Comparison of ENCODE assay signal across 8 cellular contexts in the genomic region with DNA sequence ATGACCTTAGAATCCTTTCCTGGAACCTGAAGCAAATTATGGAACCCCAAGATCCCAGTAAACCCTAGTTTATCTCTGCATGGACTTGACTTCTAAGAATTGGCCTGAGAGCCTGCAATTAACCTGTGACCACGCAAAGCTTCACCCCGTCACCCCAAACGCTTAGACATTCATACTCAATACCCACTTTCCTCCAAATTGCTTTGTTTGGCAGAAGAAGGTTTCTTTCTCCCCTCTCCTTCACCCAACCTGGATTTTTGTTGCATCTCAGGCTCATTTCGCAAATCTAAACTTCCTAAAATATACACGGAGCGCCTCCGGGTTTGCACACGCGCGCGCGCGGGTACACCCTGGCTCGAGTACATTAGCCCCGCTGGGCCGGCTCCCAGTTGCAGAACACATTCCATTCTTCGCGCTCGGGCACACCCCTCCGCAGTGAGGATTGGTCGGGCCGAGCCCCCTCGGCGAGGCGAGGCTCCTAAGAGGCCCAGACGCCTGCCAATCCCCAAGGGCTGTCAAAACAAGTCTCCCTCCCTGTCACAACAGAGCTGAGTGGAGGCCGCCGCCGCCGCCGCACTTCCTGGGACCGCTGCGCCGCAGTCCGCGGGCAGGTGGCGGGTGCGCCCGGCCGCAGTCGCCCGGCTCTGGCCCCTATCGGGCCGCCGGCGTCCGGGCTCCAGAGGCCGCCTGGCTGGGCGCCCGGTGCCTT. TPM values are rescaled to one million over a fixed set of nuclear protein-coding genes. Genes with fewer than 3 reads are reported as not detected.
DNase-seq lines count a peak whose midpoint lies in the region; ATAC-seq, FAIRE-seq and TF ChIP-seq lines count a peak whose summit lies in the region.

TSS of gene PLCL1 (plus strand) at position 545 of the 709 bp plus-strand sequence.

- DNase-seq in COLO668 (lab: John Stamatoyannopoulos, UW; ENCODE audit: unreplicated experiment) (peak; percentile 93), HTR-8/SVneo (ENCODE audit: insufficient read length, low spot score) (peak; percentile 88), activated T-cell treated with anti-CD3 and anti-CD28 coated beads for 24 hours (ENCODE audit: low read depth) (peak; percentile 83), endothelial cell of umbilical vein (ENCODE audit: low read depth, low spot score) (peak; percentile 94), midbrain (lab: John Stamatoyannopoulos, UW) (peak; percentile 97)
- peak; percentile 70 to 77 for DNase-seq in stimulated activated CD8-positive, alpha-beta memory T cell treated with anti-CD3 and anti-CD28 coated beads, Interleukin-15, amount 100 ng/mL, for 4 hours (ENCODE audit: low read depth in 2 of 2)

- H4K20me1 ChIP-seq in OCI-LY1 (ENCODE audit: insufficient read depth, low read length), result no peaks in the 10 kb centered on the region
- H4K20me1 ChIP-seq in endothelial cell of umbilical vein (replicated peaks; ENCODE audit: control insufficient read depth, extremely low read depth, insufficient read depth, low read length), result no peaks in the 10 kb centered on the region

- H3K36me3 ChIP-seq in OCI-LY1 (ENCODE audit: insufficient read depth, low read length) (no peaks in the 10 kb centered on the region), endothelial cell of umbilical vein (ENCODE audit: control insufficient read depth in 2 of 2, extremely low read depth in 1 of 2, insufficient read depth in 2 of 2, low read length in 2 of 2) (no peaks in the 10 kb centered on the region)

- H3K4me3 ChIP-seq in OCI-LY1 (ENCODE audit: low read depth, low read length, poor library complexity, severe bottlenecking), result peak within 1 kb of the TSS; percentile 59
- H3K4me3 ChIP-seq in endothelial cell of umbilical vein (replicated peaks in 1 of 3; ENCODE audit: insufficient read depth in 1 of 3, low read depth in 1 of 3, low read length in 3 of 3), result peak within 1 kb of the TSS; percentile 42 to 78 (median 47)

- H3K79me2 ChIP-seq in OCI-LY1 (ENCODE audit: insufficient read depth, low read length) (no peaks in the 10 kb centered on the region), endothelial cell of umbilical vein (ENCODE audit: control insufficient read depth, insufficient read depth, low read length) (no peaks in the 10 kb centered on the region)

- peak; percentile 100 for ATAC-seq in GM21390 (IDR thresholded peaks at IDR 0.05; ENCODE audit: unreplicated experiment)

- intact Hi-C loops in endothelial cell of umbilical vein (cut with micrococcal nuclease), result loop anchor here (1.0 to 10.0 kb wide), 5 partner anchors 23 to 1661 kb away; no protein-coding TSS in a partner anchor

- H3K4me2 ChIP-seq in OCI-LY1 (ENCODE audit: low read length) (peak within 1 kb of the TSS; percentile 64), endothelial cell of umbilical vein (ENCODE audit: insufficient read depth, low read length) (peak within 1 kb of the TSS; percentile 92)

- no TSS peak for BruUV-seq in endothelial cell of umbilical vein (replicated peaks; lab: Mats Ljungman, UMichigan)

- CTCF ChIA-PET in endothelial cell of umbilical vein (lab: Charles Lee), result interaction anchor here (0.9 to 6.5 kb wide), 6 partner anchors 9 to 496 kb away, joined by 3 to 88 read pairs (median 6); no protein-coding TSS in a partner anchor

- dilution Hi-C loops in endothelial cell of umbilical vein (cut with MboI; ENCODE audit: extremely low pct_ligation_motif_present, low sequenced_read_pairs), result no loop called here

- no peak within 1 kb of the TSS for H3K27ac ChIP-seq in OCI-LY1 (ENCODE audit: low read depth, low read length, poor library complexity, severe bottlenecking)
- H3K27ac ChIP-seq in endothelial cell of umbilical vein (ENCODE audit: insufficient read depth, low read depth, low read length), result peak within 1 kb of the TSS; percentile 47

- TF ChIP-seq CTCF in OCI-LY1 (IDR thresholded peaks at IDR 0.05; ENCODE audit: low read length) (no peak), endothelial cell of umbilical vein (IDR thresholded peaks at IDR 0.05; ENCODE audit: extremely low read depth in 1 of 2, insufficient read depth in 1 of 2, low read depth in 1 of 2, low read length in 2 of 2) (no peak)

- TF ChIP-seq POLR2A in endothelial cell of umbilical vein (IDR thresholded peaks at IDR 0.05; ENCODE audit: low read depth, low read length), result no peak

- H3K9me3 ChIP-seq in OCI-LY1 (ENCODE audit: low read length) (no peaks in the 10 kb centered on the region), endothelial cell of umbilical vein (replicated peaks; ENCODE audit: control insufficient read depth, insufficient read depth, low read length) (no peaks in the 10 kb centered on the region)

- no peaks in the 10 kb centered on the region for H3K9me2 ChIP-seq in OCI-LY1 (ENCODE audit: low read depth, low read length)

- POLR2A ChIA-PET in endothelial cell of umbilical vein (lab: Charles Lee), result no interaction called here

- H3K9me1 ChIP-seq in endothelial cell of umbilical vein (replicated peaks; ENCODE audit: control insufficient read depth, extremely low read depth, insufficient read depth, low read length), result no peaks in the 10 kb centered on the region

- H3F3A ChIP-seq in OCI-LY1 (ENCODE audit: insufficient read depth, low read length), result no peaks in the 10 kb centered on the region

- no peak within 1 kb of the TSS for H2AFZ ChIP-seq in OCI-LY1 (ENCODE audit: low read length)
- peak within 1 kb of the TSS; percentile 79 for H2AFZ ChIP-seq in endothelial cell of umbilical vein (ENCODE audit: low read depth, low read length)

- H3K9ac ChIP-seq in OCI-LY1 (ENCODE audit: low read length), result no peak within 1 kb of the TSS; the same call in 1 of the 2 replicates
- peak within 1 kb of the TSS; percentile 65 for H3K9ac ChIP-seq in endothelial cell of umbilical vein (replicated peaks; ENCODE audit: extremely low read depth, insufficient read depth, low read length)

- peaks cover 6% of the 10 kb centered on the region for H3K4me1 ChIP-seq in OCI-LY1 (ENCODE audit: insufficient read depth, low read length, severe bottlenecking)
- peaks cover 14% of the 10 kb centered on the region for H3K4me1 ChIP-seq in endothelial cell of umbilical vein (ENCODE audit: control insufficient read depth, extremely low read depth, insufficient read depth, low read length)

- FAIRE-seq in HTR-8/SVneo (lab: Jason Lieb, UNC) (peak; percentile 48), endothelial cell of umbilical vein (lab: Jason Lieb, UNC) (peak; percentile 79)

- H3K27me3 ChIP-seq in OCI-LY1 (ENCODE audit: insufficient read depth, low read length) (no peaks in the 10 kb centered on the region), endothelial cell of umbilical vein (ENCODE audit: control insufficient read depth in 2 of 2, insufficient read depth in 2 of 2, low read length in 2 of 2) (no peaks in the 10 kb centered on the region)

TF ChIP-seq in endothelial cell of umbilical vein, 7 proteins besides CTCF, POLR2A, EP300 and RAD21:
- TF ChIP-seq FOS (IDR thresholded peaks at IDR 0.05; ENCODE audit: borderline replicate concordance, insufficient read depth, low read length), result no peak
- no peak for TF ChIP-seq MAX (IDR thresholded peaks at IDR 0.05; ENCODE audit: insufficient read depth, insufficient read length)
- TF ChIP-seq GATA2 (IDR thresholded peaks at IDR 0.05; ENCODE audit: insufficient read depth, insufficient read length, low read depth, low read length), result no peak
- TF ChIP-seq JUN (IDR thresholded peaks at IDR 0.05; ENCODE audit: borderline replicate concordance, insufficient read depth, insufficient read length, low read depth), result no peak
- no peak for TF ChIP-seq POLR2AphosphoS5 (IDR thresholded peaks at IDR 0.05; ENCODE audit: insufficient read depth, low read depth, low read length)

RNA-seq across cellular contexts. Expression of gene PLCL1, which starts in this region (rescaled TPM):
- 3.4 and 5.1 TPM in 2 replicates for total RNA-seq in endothelial cell of umbilical vein
- 0.60 and 0.79 TPM in 2 replicates for polyA plus RNA-seq in endothelial cell of umbilical vein
- polyA plus RNA-seq in endothelial cell of umbilical vein (2011; cell fraction: cytosol; rRNA removed), result 1.2 TPM in 2 replicates
- 1.9 and 3.0 TPM in 2 replicates for polyA plus RNA-seq in endothelial cell of umbilical vein (2011; cell fraction: nucleus; rRNA removed)
- polyA plus RNA-seq in endothelial cell of umbilical vein (2012), result 8.8 and 9.5 TPM in 2 replicates
- 3.4 and 5.9 TPM in 2 replicates for polyA minus RNA-seq in endothelial cell of umbilical vein
- not detected for polyA minus RNA-seq in endothelial cell of umbilical vein (2011; cell fraction: cytosol; rRNA and poly(A)+ RNA removed)
- 8.7 and 11.5 TPM in 2 replicates for polyA minus RNA-seq in endothelial cell of umbilical vein (2011; cell fraction: nucleus; rRNA and poly(A)+ RNA removed)
